In genomic region chr15:28652538-28652937, GRCh38 we compare ENCODE assay signal across 3 cellular contexts. TPM values are rescaled to one million over a fixed set of nuclear protein-coding genes. Genes with fewer than 3 reads are reported as not detected.
"Had no signal": no experiment of that assay in that cellular context is flagged by ENCODE, and none has a peak within 500 bp of the region (broad histone marks: within the 10 kb centered on the region; RNA-seq: fewer than 3 reads in every experiment).

No MANE protein-coding gene starts in this region.

RNA-seq across cellular contexts. Expression of gene GOLGA8M, which starts 59.7 kb away (rescaled TPM):
- total RNA-seq: hepatocyte, kidney epithelial cell had no signal
- polyA plus RNA-seq: hepatocyte, keratinocyte had no signal
